ENCODE assay signal across 9 cellular contexts in the genomic region with DNA sequence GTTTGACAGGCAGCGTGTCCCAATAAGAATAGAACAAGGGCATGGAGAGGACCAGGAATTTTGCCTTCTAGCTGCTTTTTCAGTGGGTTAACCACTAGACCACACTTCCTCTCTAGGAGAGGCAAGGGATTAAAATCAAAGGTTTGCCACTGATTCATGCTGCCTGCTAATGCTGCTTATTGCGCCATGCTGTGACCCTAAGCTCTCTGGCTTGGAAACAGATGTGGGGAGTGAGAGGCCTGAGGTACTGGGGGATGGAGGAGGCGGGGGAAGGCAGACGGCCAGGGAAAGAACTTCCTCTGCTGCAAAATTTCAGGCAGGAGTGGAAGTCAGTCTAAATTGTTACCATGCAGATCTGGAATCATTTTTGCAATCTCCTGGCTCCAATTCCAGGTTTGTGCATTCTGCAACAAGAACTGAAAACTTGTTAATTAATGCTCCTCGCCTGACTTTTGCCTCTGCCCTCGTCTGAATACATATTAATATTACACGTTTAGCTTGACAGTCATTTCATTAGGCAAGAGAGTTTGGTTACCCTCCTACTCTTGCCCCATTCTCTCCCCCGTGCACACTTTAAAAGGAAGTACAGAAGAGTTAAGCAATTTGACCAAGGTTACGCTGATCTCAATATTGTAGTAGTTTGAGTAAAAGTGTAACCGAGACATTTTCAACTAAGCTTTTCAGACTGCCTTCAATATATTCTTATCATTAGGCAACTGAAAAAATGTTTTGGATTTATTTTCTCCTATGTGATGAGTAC.
DNase-seq lines count a peak whose midpoint lies in the region; ATAC-seq and TF ChIP-seq lines count a peak whose summit lies in the region.
"Had no signal": no experiment of that assay in that cellular context is flagged by ENCODE, and none has a peak within 500 bp of the region (broad histone marks: within the 10 kb centered on the region; RNA-seq: fewer than 3 reads in every experiment).

No MANE protein-coding gene starts in this region.

- no peak for TF ChIP-seq POLR2A in testis (IDR thresholded peaks at IDR 0.05)

- DNase-seq in activated CD4-positive, CD25-positive, alpha-beta regulatory T cell treated with anti-CD3 and anti-CD28 coated beads, Interleukin-2, amount 50 U/mL, for 72 hours = no peak
- DNase-seq in MG63 (peak; percentile 92), brain microvascular endothelial cell (peak; percentile 88), left lobe of liver (ENCODE audit: low spot score) (peak; percentile 46), testis (peak; percentile 76), germinal center (ENCODE audit: low spot score) (no peak)
- DNase-seq in activated CD4-positive, alpha-beta T cell treated with anti-CD3 and anti-CD28 coated beads, Interleukin-2, amount 50 U/mL, for 4 hours = no peak

- no peaks in the 10 kb centered on the region for H3K27me3 ChIP-seq in MG63
- H3K27me3 ChIP-seq in brain microvascular endothelial cell (replicated peaks) = no peaks in the 10 kb centered on the region
- H3K27me3 ChIP-seq in testis = no peaks in the 10 kb centered on the region

- intact Hi-C loops in testis (cut with DNase I; ENCODE audit: low total_unique reads) = no loop called here

- no peaks in the 10 kb centered on the region for H3K9me3 ChIP-seq in MG63
- H3K9me3 ChIP-seq in testis = no peaks in the 10 kb centered on the region
- H3K9me3 ChIP-seq: A549 had no signal

- peak overlapping the region; percentile 75 for H3K27ac ChIP-seq in brain microvascular endothelial cell
- peak overlapping the region in 1 of 2 donors; percentile 73 for H3K27ac ChIP-seq in testis
- H3K27ac ChIP-seq: A549 had no signal

- peak; percentile 31 to 42 for ATAC-seq in activated CD4-positive, CD25-positive, alpha-beta regulatory T cell treated with anti-CD3 and anti-CD28 coated beads, Interleukin-2, amount 50 U/mL, for 24 hours
- peak; percentile 55 for ATAC-seq in left lobe of liver
- ATAC-seq: A549 had no signal

- peaks cover 15% of the 10 kb centered on the region for H3K4me1 ChIP-seq in testis

- in situ Hi-C loops in brain microvascular endothelial cell (cut with HindIII; ENCODE audit: low pct_ligation_motif_present, low sequenced_read_pairs) = no loop called here

- WGBS in testis, 2 donors = 25 to 34% methylated on average over 10 of the region's 10 CpGs

- TF ChIP-seq CTCF in brain microvascular endothelial cell (IDR thresholded peaks at IDR 0.05; ENCODE audit: low read depth, low read length, missing control alignments) = no peak
- TF ChIP-seq CTCF in testis (IDR thresholded peaks at IDR 0.05) = no peak

- H3K4me3 ChIP-seq in MG63 (no peak overlapping the region), brain microvascular endothelial cell (ENCODE audit: low read depth, low read length) (peak overlapping the region; percentile 2), testis (no peak overlapping the region)
- H3K4me3 ChIP-seq: A549 had no signal

- H3K36me3 ChIP-seq in MG63 (no peaks in the 10 kb centered on the region), brain microvascular endothelial cell (replicated peaks) (no peaks in the 10 kb centered on the region), testis (ENCODE audit: low read depth, missing control alignments) (no peaks in the 10 kb centered on the region)

Comparison
In these comparisons a context has a peak if more than half of its experiments do, and no peak if none do; other contexts are left out.
1. DNase-seq: peak in MG63 (single experiment), brain microvascular endothelial cell (single experiment), left lobe of liver (single experiment) and testis (single experiment); none in activated CD4-positive, CD25-positive, alpha-beta regulatory T cell treated with anti-CD3 and anti-CD28 coated beads, Interleukin-2, amount 50 U/mL, for 72 hours (single experiment), activated CD4-positive, alpha-beta T cell treated with anti-CD3 and anti-CD28 coated beads, Interleukin-2, amount 50 U/mL, for 4 hours (0 of 2) and germinal center (single experiment).